ENCODE assay signal across 14 cellular contexts in genomic region chr1:8176279-8176678, GRCh38.
DNase-seq lines count a peak whose midpoint lies in the region; ATAC-seq, FAIRE-seq and TF ChIP-seq lines count a peak whose summit lies in the region.
"Had no signal": no experiment of that assay in that cellular context is flagged by ENCODE, and none has a peak within 500 bp of the region (broad histone marks: within the 10 kb centered on the region; RNA-seq: fewer than 3 reads in every experiment).

No MANE protein-coding gene starts in this region.

- H3K4me1 ChIP-seq in A549 = peaks cover 35% of the 10 kb centered on the region
- H3K4me1 ChIP-seq in Panc1 (ENCODE audit: control insufficient read depth, insufficient read depth, low read length) = peaks cover 15% of the 10 kb centered on the region; the same call in 1 of the 2 replicates
- peaks cover 0 to 3% of the 10 kb centered on the region in 2 donors for H3K4me1 ChIP-seq in kidney (ENCODE audit: control insufficient read depth in 1 of 2, insufficient read depth in 1 of 2, low read depth in 1 of 2, low read length in 2 of 2)
- H3K4me1 ChIP-seq: BE2C had no signal

- no peak for TF ChIP-seq RAD21 in A549 (conservative IDR thresholded peaks at IDR 0.05 in 1 of 2, IDR thresholded peaks at IDR 0.05 in 1 of 2)

- DNase-seq in A549 (ENCODE audit: low read depth in 1 of 2, low spot score in 1 of 2) (no peak), DMS79 treated with DMSO at 0.1 percent for 48 hours (lab: John Stamatoyannopoulos, UW) (peak; percentile 58), Panc1 (ENCODE audit: low read depth, low spot score) (no peak), kidney (peak; percentile 4), HTR-8/SVneo (ENCODE audit: insufficient read length, low spot score) (no peak)
- DNase-seq: BE2C; CD4-positive, alpha-beta memory T cell; HCEC 1CT had no signal

- intact Hi-C loops in Panc1 (cut with micrococcal nuclease; ENCODE audit: unreplicated experiment) (no loop called here), kidney (cut with DNase I) (no loop called here)

- BruUV-seq in Panc1 (replicated peaks; lab: Mats Ljungman, UMichigan) = no TSS peak

- POLR2A ChIA-PET in A549 (lab: Yijun Ruan, JAX) (no interaction called here), Panc1 (lab: Charles Lee) (no interaction called here)

- ATAC-seq in A549 (no peak), Panc1 (no peak), GM19023 (IDR thresholded peaks at IDR 0.05; ENCODE audit: unreplicated experiment) (no peak), HG03432 (IDR thresholded peaks at IDR 0.05; ENCODE audit: unreplicated experiment) (no peak)

- no peaks in the 10 kb centered on the region for H3K36me3 ChIP-seq in Panc1 (ENCODE audit: control insufficient read depth, insufficient read depth, low read length)
- H3K36me3 ChIP-seq in kidney (ENCODE audit: control insufficient read depth in 1 of 2, insufficient read depth in 2 of 2, low read length in 2 of 2) = no peaks in the 10 kb centered on the region
- H3K36me3 ChIP-seq: BE2C had no signal

- H3K27ac ChIP-seq in A549 (peak overlapping the region; percentile 95 to 97), Panc1 (ENCODE audit: low read length) (peak overlapping the region; percentile 87), kidney (ENCODE audit: low read depth in 2 of 2, low read length in 2 of 2) (no peak overlapping the region)
- H3K27ac ChIP-seq: C4-2B, KMS-11 had no signal

- FAIRE-seq in A549 (lab: Jason Lieb, UNC) = no peak
- FAIRE-seq in kidney (lab: Jason Lieb, UNC) = no peak
- FAIRE-seq in HTR-8/SVneo (lab: Jason Lieb, UNC) = no peak
- FAIRE-seq: A204.1, GM12891 had no signal

- TF ChIP-seq EP300 in A549 (IDR thresholded peaks at IDR 0.05) = no peak

- TF ChIP-seq POLR2A in A549 (IDR thresholded peaks at IDR 0.05; ENCODE audit: low read length) = no peak

- H3K9me3 ChIP-seq in A549 = peaks cover 29% of the 10 kb centered on the region
- H3K9me3 ChIP-seq in Panc1 (ENCODE audit: control insufficient read depth, insufficient read depth, low read depth, low read length) = peaks cover 20% of the 10 kb centered on the region
- peaks cover 0 to 7% of the 10 kb centered on the region in 2 donors for H3K9me3 ChIP-seq in kidney (ENCODE audit: control insufficient read depth in 1 of 2, low read length in 2 of 2)
- H3K9me3 ChIP-seq: BE2C had no signal

- no peak overlapping the region for H3K9ac ChIP-seq in kidney (ENCODE audit: low read length in 2 of 2)
- H3K9ac ChIP-seq: KMS-11 had no signal

- no peak for TF ChIP-seq CTCF in A549 (IDR thresholded peaks at IDR 0.05)
- TF ChIP-seq CTCF in Panc1 (IDR thresholded peaks at IDR 0.05) = no peak
- no peak for TF ChIP-seq CTCF in kidney (IDR thresholded peaks at IDR 0.05; ENCODE audit: borderline replicate concordance, extremely low read depth, insufficient read depth)

- no peaks in the 10 kb centered on the region for H3K27me3 ChIP-seq in Panc1 (ENCODE audit: control insufficient read depth, insufficient read depth, low read length)
- H3K27me3 ChIP-seq: BE2C had no signal

- H3K4me3 ChIP-seq in A549 (no peak overlapping the region), Panc1 (ENCODE audit: low read depth in 2 of 2, low read length in 2 of 2) (no peak overlapping the region), kidney (ENCODE audit: low read length in 2 of 2) (no peak overlapping the region)

- in situ Hi-C loops in Panc1 (cut with HindIII; ENCODE audit: low pct_unique_long_range_greater_than_20kb, low sequenced_read_pairs) = no loop called here

- 72% methylated on average over 3 of the region's 3 CpGs for WGBS in A549 (ENCODE audit: missing lambda C conversion rate)

- CTCF ChIA-PET in A549 (lab: Yijun Ruan, JAX) (no interaction called here), Panc1 (lab: Charles Lee) (no interaction called here)

- H3K4me2 ChIP-seq in A549 = no peak overlapping the region
- H3K4me2 ChIP-seq: KMS-11 had no signal

TF ChIP-seq in A549, 52 proteins besides CTCF, POLR2A, EP300 and RAD21:
- TF ChIP-seq NFE2L2 (conservative IDR thresholded peaks at IDR 0.05; ENCODE audit: low read length) (no peak), HOXB13 (CRISPR knock-in tag; IDR thresholded peaks at IDR 0.05; ENCODE audit: low read depth) (no peak), RNF2 (IDR thresholded peaks at IDR 0.05; ENCODE audit: borderline replicate concordance, low read depth) (no peak), MAX (IDR thresholded peaks at IDR 0.05) (no peak), HMGXB4 (CRISPR knock-in tag; IDR thresholded peaks at IDR 0.05; ENCODE audit: borderline replicate concordance) (no peak), JUN (IDR thresholded peaks at IDR 0.05) (no peak), CEBPB (IDR thresholded peaks at IDR 0.05) (no peak), ZSCAN20 (CRISPR knock-in tag; IDR thresholded peaks at IDR 0.05) (no peak), HOXB5 (CRISPR knock-in tag; IDR thresholded peaks at IDR 0.05) (no peak), NPAS2 (CRISPR knock-in tag; IDR thresholded peaks at IDR 0.05; ENCODE audit: borderline replicate concordance) (no peak), HEYL (CRISPR knock-in tag; IDR thresholded peaks at IDR 0.05) (no peak), GATA3 (IDR thresholded peaks at IDR 0.05; ENCODE audit: borderline replicate concordance) (no peak), ESRRA (IDR thresholded peaks at IDR 0.05; ENCODE audit: borderline replicate concordance, low read length) (no peak), RARB (CRISPR knock-in tag; IDR thresholded peaks at IDR 0.05) (no peak), HDAC2 (IDR thresholded peaks at IDR 0.05) (no peak), REST (IDR thresholded peaks at IDR 0.05) (no peak), HES2 (IDR thresholded peaks at IDR 0.05) (no peak), KDM5A (IDR thresholded peaks at IDR 0.05) (no peak), RFX5 (IDR thresholded peaks at IDR 0.05) (no peak), PHF8 (IDR thresholded peaks at IDR 0.05; ENCODE audit: borderline replicate concordance, low read depth) (no peak)
TF ChIP-seq in A549: peak in this region for 0.

Comparison
In these comparisons a context has a peak if more than half of its experiments do, and no peak if none do; other contexts are left out.
1. DNase-seq: peak in DMS79 treated with DMSO at 0.1 percent for 48 hours (single experiment) and kidney (single experiment); none in A549 (0 of 2), Panc1 (single experiment) and HTR-8/SVneo (single experiment).
2. H3K27ac ChIP-seq: peak in A549 (2 of 2) and Panc1 (single experiment); none in kidney (0 of 2).